Comparison of ENCODE assay signal across 22 cellular contexts in the genomic region with DNA sequence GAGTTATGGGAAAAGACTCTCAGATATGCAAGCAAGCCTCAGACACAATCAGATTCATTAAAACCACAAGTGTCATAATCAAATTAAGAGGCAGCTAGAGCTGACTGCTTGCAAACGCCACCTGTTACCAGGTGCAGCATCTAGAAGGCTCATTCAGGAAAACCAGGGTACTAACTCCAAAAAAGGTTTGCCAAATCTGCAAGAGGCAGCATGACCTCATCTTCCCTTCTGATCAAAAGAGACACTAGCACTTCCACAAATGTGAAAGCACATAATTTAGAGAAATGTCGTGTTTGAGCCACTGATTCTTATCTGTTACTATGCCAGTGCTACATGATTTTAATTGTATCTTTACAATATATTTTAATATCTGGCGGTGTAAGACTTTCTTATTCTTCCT.
DNase-seq lines count a peak whose midpoint lies in the region; ATAC-seq and TF ChIP-seq lines count a peak whose summit lies in the region.
"Had no signal": no experiment of that assay in that cellular context is flagged by ENCODE, and none has a peak within 500 bp of the region (broad histone marks: within the 10 kb centered on the region; RNA-seq: fewer than 3 reads in every experiment).

No MANE protein-coding gene starts in this region.

- H3K36me3 Mint-ChIP-seq in natural killer cell treated with Interleukin-12 subunit alpha and Interleukin-12 subunit beta and Interleukin-15 and Interleukin-18, amount 100 ng/mL, for 72 hours, result no peaks in the 10 kb centered on the region
- no peaks in the 10 kb centered on the region for H3K36me3 Mint-ChIP-seq in T-helper 2 cell treated with Interferon-gamma antibody and Interleukin-4, amounts not matched to agents 5 μg/mL and 100 μg/mL, for 36 hours (ENCODE audit: low read depth)
- H3K36me3 Mint-ChIP-seq: CD14-positive monocyte had no signal

- CTCF ChIA-PET in GM10248 (lab: Yijun Ruan, JAX), result interaction anchor here (0.7 to 1.0 kb wide), 3 partner anchors 23 to 130 kb away, joined by 3 read pairs; no protein-coding TSS in a partner anchor

- no peak overlapping the region for H3K4me3 Mint-ChIP-seq in natural killer cell treated with Interleukin-12 subunit alpha and Interleukin-12 subunit beta and Interleukin-15 and Interleukin-18, amount 100 ng/mL, for 72 hours
- no peak overlapping the region for H3K4me3 Mint-ChIP-seq in T-helper 2 cell treated with Interferon-gamma antibody and Interleukin-4, amounts not matched to agents 5 μg/mL and 100 μg/mL, for 36 hours
- H3K4me3 Mint-ChIP-seq: CD14-positive monocyte had no signal

- no peaks in the 10 kb centered on the region for H3K4me1 Mint-ChIP-seq in natural killer cell treated with Interleukin-12 subunit alpha and Interleukin-12 subunit beta and Interleukin-15 and Interleukin-18, amount 100 ng/mL, for 72 hours (ENCODE audit: low read depth in 2 of 2)
- H3K4me1 Mint-ChIP-seq in T-helper 2 cell treated with Interferon-gamma antibody and Interleukin-4, amounts not matched to agents 5 μg/mL and 100 μg/mL, for 36 hours (ENCODE audit: low read depth), result no peaks in the 10 kb centered on the region
- H3K4me1 Mint-ChIP-seq: CD14-positive monocyte had no signal

- TF ChIP-seq CTCF in GM10248 (IDR thresholded peaks at IDR 0.05; ENCODE audit: control extremely low read depth, extremely low read depth, low read depth, missing control alignments), result no peak

- DNase-seq in NCI-H82 (lab: John Stamatoyannopoulos, UW), result peak; percentile 50
- DNase-seq in NCI-H82 treated with DMSO at 0.1 percent for 48 hours (lab: John Stamatoyannopoulos, UW; ENCODE audit: unreplicated experiment), result no peak
- peak; percentile 45 for DNase-seq in OCI-M1 (lab: John Stamatoyannopoulos, UW)
- peak; percentile 23 for DNase-seq in iPS-NIHi7 (ENCODE audit: extremely low spot score)
- DNase-seq in natural killer cell treated with Interleukin-12 subunit alpha and Interleukin-12 subunit beta and Interleukin-15 and Interleukin-18, amount 100 ng/mL, for 72 hours (ENCODE audit: low spot score), result no peak
- DNase-seq in GM10248 (ENCODE audit: extremely low spot score), result no peak
- DNase-seq in CD1c-positive myeloid dendritic cell (ENCODE audit: extremely low spot score), result no peak
- no peak for DNase-seq in T-helper 2 cell treated with Interferon-gamma antibody and Interleukin-4, amounts not matched to agents 5 μg/mL and 100 μg/mL, for 36 hours (ENCODE audit: low spot score)
- DNase-seq: 8988T, ACHN, BE2C, Karpas-422, NCI-H1092 treated with DMSO at 0.1 percent for 48 hours, NCI-H1436, NCI-H187, NCI-H2081 treated with DMSO at 0.1 percent for 48 hours, NCI-H524, NCI-H774, SIG-M5, SK-N-SH had no signal

- H3K9me3 Mint-ChIP-seq in natural killer cell treated with Interleukin-12 subunit alpha and Interleukin-12 subunit beta and Interleukin-15 and Interleukin-18, amount 100 ng/mL, for 72 hours, result no peaks in the 10 kb centered on the region
- H3K9me3 Mint-ChIP-seq in T-helper 2 cell treated with Interferon-gamma antibody and Interleukin-4, amounts not matched to agents 5 μg/mL and 100 μg/mL, for 36 hours, result no peaks in the 10 kb centered on the region

- POLR2A ChIA-PET in GM10248 (lab: Yijun Ruan, JAX), result no interaction called here

- ATAC-seq in natural killer cell treated with Interleukin-12 subunit alpha and Interleukin-12 subunit beta and Interleukin-15 and Interleukin-18, amount 100 ng/mL, for 72 hours, result no peak
- ATAC-seq: GM12878 had no signal

- no peaks in the 10 kb centered on the region for H3K27me3 Mint-ChIP-seq in natural killer cell treated with Interleukin-12 subunit alpha and Interleukin-12 subunit beta and Interleukin-15 and Interleukin-18, amount 100 ng/mL, for 72 hours
- H3K27me3 Mint-ChIP-seq in T-helper 2 cell treated with Interferon-gamma antibody and Interleukin-4, amounts not matched to agents 5 μg/mL and 100 μg/mL, for 36 hours (ENCODE audit: low read depth), result peaks cover 2% of the 10 kb centered on the region

- H3K27ac Mint-ChIP-seq in natural killer cell treated with Interleukin-12 subunit alpha and Interleukin-12 subunit beta and Interleukin-15 and Interleukin-18, amount 100 ng/mL, for 72 hours, result no peak overlapping the region
- no peak overlapping the region for H3K27ac Mint-ChIP-seq in T-helper 2 cell treated with Interferon-gamma antibody and Interleukin-4, amounts not matched to agents 5 μg/mL and 100 μg/mL, for 36 hours
- H3K27ac Mint-ChIP-seq: CD14-positive monocyte had no signal

Comparison
In these comparisons a context has a peak if more than half of its experiments do, and no peak if none do; other contexts are left out.
1. DNase-seq: peak in NCI-H82 (single experiment), OCI-M1 (single experiment) and iPS-NIHi7 (single experiment); none in NCI-H82 treated with DMSO at 0.1 percent for 48 hours (single experiment), natural killer cell treated with Interleukin-12 subunit alpha and Interleukin-12 subunit beta and Interleukin-15 and Interleukin-18, amount 100 ng/mL, for 72 hours (single experiment), GM10248 (single experiment), CD1c-positive myeloid dendritic cell (single experiment) and T-helper 2 cell treated with Interferon-gamma antibody and Interleukin-4, amounts not matched to agents 5 μg/mL and 100 μg/mL, for 36 hours (single experiment).